13 cellular contexts compared by ENCODE assay signal in genomic region chr12:131948166-131948712, GRCh38. TPM values are rescaled to one million over a fixed set of nuclear protein-coding genes. Genes with fewer than 3 reads are reported as not detected.
DNase-seq lines count a peak whose midpoint lies in the region; ATAC-seq and TF ChIP-seq lines count a peak whose summit lies in the region.
"Had no signal": no experiment of that assay in that cellular context is flagged by ENCODE, and none has a peak within 500 bp of the region (broad histone marks: within the 10 kb centered on the region; RNA-seq: fewer than 3 reads in every experiment).

No MANE protein-coding gene starts in this region.

- H3K4me1 ChIP-seq in ascending aorta (peaks cover 3 to 20% of the 10 kb centered on the region in 2 donors), PC-9 (replicated peaks; ENCODE audit: insufficient read depth) (peaks cover 7% of the 10 kb centered on the region; the same call in 1 of the 2 replicates)

- H3K36me3 Mint-ChIP-seq in stimulated activated naive CD8-positive, alpha-beta T cell treated with anti-CD3 and anti-CD28 coated beads, Interleukin-15, Interleukin-2, amounts not matched to agents 100 ng/mL and 50 ng/mL, for 24 hours (ENCODE audit: low read depth): peaks cover 22% of the 10 kb centered on the region
- peaks cover 10% of the 10 kb centered on the region for H3K36me3 Mint-ChIP-seq in nephron (ENCODE audit: low read depth)
- no peaks in the 10 kb centered on the region for H3K36me3 Mint-ChIP-seq in glutamatergic neuron (ENCODE audit: unreplicated experiment)

- peaks cover 41% of the 10 kb centered on the region for H3K4me1 Mint-ChIP-seq in stimulated activated naive CD8-positive, alpha-beta T cell treated with anti-CD3 and anti-CD28 coated beads, Interleukin-15, Interleukin-2, amounts not matched to agents 100 ng/mL and 50 ng/mL, for 24 hours (ENCODE audit: low read depth)
- peaks cover 8% of the 10 kb centered on the region for H3K4me1 Mint-ChIP-seq in nephron
- H3K4me1 Mint-ChIP-seq in glutamatergic neuron (ENCODE audit: low read depth, unreplicated experiment): peaks cover 7% of the 10 kb centered on the region

- H3K79me2 ChIP-seq in PC-9 (ENCODE audit: low read depth): peaks cover 31% of the 10 kb centered on the region

- peaks cover 0 to 6% of the 10 kb centered on the region in 2 donors for H3K36me3 ChIP-seq in ascending aorta
- 0 out of 2 replicates have a peak, but pooled peaks cover under 1% of the 10 kb centered on the region for H3K36me3 ChIP-seq in PC-9 (ENCODE audit: low read depth)

- peaks cover 30% of the 10 kb centered on the region for H3F3A ChIP-seq in PC-9 (ENCODE audit: insufficient read depth, low read depth)

- no peaks in the 10 kb centered on the region for H3K27me3 Mint-ChIP-seq in stimulated activated naive CD8-positive, alpha-beta T cell treated with anti-CD3 and anti-CD28 coated beads, Interleukin-15, Interleukin-2, amounts not matched to agents 100 ng/mL and 50 ng/mL, for 24 hours
- no peaks in the 10 kb centered on the region for H3K27me3 Mint-ChIP-seq in nephron (ENCODE audit: low read depth)
- H3K27me3 Mint-ChIP-seq in glutamatergic neuron (ENCODE audit: unreplicated experiment): peaks cover 1% of the 10 kb centered on the region

- intact Hi-C loops in ascending aorta (cut with DNase I): no loop called here
- intact Hi-C loops in PC-9 (cut with micrococcal nuclease; ENCODE audit: unreplicated experiment): loop anchor here (2.0 kb wide), 2 partner anchors 19 to 51 kb away; partner anchors contain the start of gene PUS1

- no peaks in the 10 kb centered on the region for H3K9me3 Mint-ChIP-seq in stimulated activated naive CD8-positive, alpha-beta T cell treated with anti-CD3 and anti-CD28 coated beads, Interleukin-15, Interleukin-2, amounts not matched to agents 100 ng/mL and 50 ng/mL, for 24 hours
- H3K9me3 Mint-ChIP-seq in nephron (no peaks in the 10 kb centered on the region), glutamatergic neuron (ENCODE audit: unreplicated experiment) (peaks cover 4% of the 10 kb centered on the region)

- DNase-seq in stimulated activated naive CD8-positive, alpha-beta T cell treated with anti-CD3 and anti-CD28 coated beads, Interleukin-15, Interleukin-2, amounts not matched to agents 100 U/mL and 50 U/mL, for 24 hours: no peak
- DNase-seq in ascending aorta (ENCODE audit: low spot score in 2 of 2) (no peak), glutamatergic neuron (no peak), PC-9 (no peak), HUDEP-2 (lab: John Stamatoyannopoulos, UW; ENCODE audit: unreplicated experiment in 76 of 76) (no peak)
- DNase-seq: Karpas-422, T1000 had no signal

- H3K27ac ChIP-seq in ascending aorta (peak overlapping the region; percentile 83 to 93), PC-9 (no peak overlapping the region)
- H3K27ac ChIP-seq: hepatocyte had no signal

- peaks cover 19% of the 10 kb centered on the region for H4K20me1 ChIP-seq in PC-9 (ENCODE audit: insufficient read depth)

- no peaks in the 10 kb centered on the region for H3K9me2 ChIP-seq in PC-9 (ENCODE audit: insufficient read depth)

- H3K9me3 ChIP-seq in ascending aorta (no peaks in the 10 kb centered on the region), PC-9 (ENCODE audit: insufficient read depth, low read depth) (no peaks in the 10 kb centered on the region)
- H3K9me3 ChIP-seq: BLaER1 treated with 17β-estradiol and CSF1 and Interleukin-3, amounts not matched to agents 10 nM and 100 nM had no signal

- H3K4me2 ChIP-seq in PC-9: no peak overlapping the region
- H3K4me2 ChIP-seq: hepatocyte had no signal

- no peak overlapping the region for H2AFZ ChIP-seq in PC-9
- H2AFZ ChIP-seq: hepatocyte had no signal

- no peaks in the 10 kb centered on the region for H3K27me3 ChIP-seq in ascending aorta
- H3K27me3 ChIP-seq in PC-9 (ENCODE audit: insufficient read depth, low read depth): no peaks in the 10 kb centered on the region
- H3K27me3 ChIP-seq: BLaER1 treated with 17β-estradiol and CSF1 and Interleukin-3, amounts not matched to agents 10 nM and 100 nM; hepatocyte had no signal

- CTCF ChIA-PET in PC-9 (lab: Charles Lee): no interaction called here

- peak overlapping the region; percentile 82 for H3K27ac Mint-ChIP-seq in stimulated activated naive CD8-positive, alpha-beta T cell treated with anti-CD3 and anti-CD28 coated beads, Interleukin-15, Interleukin-2, amounts not matched to agents 100 ng/mL and 50 ng/mL, for 24 hours
- H3K27ac Mint-ChIP-seq in nephron: peak overlapping the region in 2 of 3 experiments; percentile 13 to 77
- no peak overlapping the region for H3K27ac Mint-ChIP-seq in glutamatergic neuron (ENCODE audit: unreplicated experiment)

- POLR2A ChIA-PET in PC-9 (lab: Charles Lee; ENCODE audit: unreplicated experiment): no interaction called here

- H3K4me3 Mint-ChIP-seq in stimulated activated naive CD8-positive, alpha-beta T cell treated with anti-CD3 and anti-CD28 coated beads, Interleukin-15, Interleukin-2, amounts not matched to agents 100 ng/mL and 50 ng/mL, for 24 hours: no peak overlapping the region
- H3K4me3 Mint-ChIP-seq in nephron (peak overlapping the region; percentile 29 to 80 (median 76)), glutamatergic neuron (ENCODE audit: unreplicated experiment) (no peak overlapping the region)

- no peak overlapping the region for H3K4me3 ChIP-seq in ascending aorta
- no peak overlapping the region for H3K4me3 ChIP-seq in PC-9
- H3K4me3 ChIP-seq: BLaER1 treated with 17β-estradiol and CSF1 and Interleukin-3, amounts not matched to agents 10 nM and 100 nM; hepatocyte had no signal

- ATAC-seq in stimulated activated naive CD8-positive, alpha-beta T cell treated with anti-CD3 and anti-CD28 coated beads, Interleukin-15, Interleukin-2, amounts not matched to agents 100 U/mL and 50 U/mL, for 24 hours: no peak
- ATAC-seq in HG02571 (IDR thresholded peaks at IDR 0.05; ENCODE audit: unreplicated experiment): no peak
- ATAC-seq: HCT116 had no signal

- no TSS peak for BruUV-seq in PC-9 (replicated peaks; lab: Mats Ljungman, UMichigan)

- TF ChIP-seq CTCF in ascending aorta (IDR thresholded peaks at IDR 0.05): no peak
- TF ChIP-seq CTCF in nephron (IDR thresholded peaks at IDR 0.05; ENCODE audit: unreplicated experiment in 3 of 3): no peak
- no peak for TF ChIP-seq CTCF in glutamatergic neuron (IDR thresholded peaks at IDR 0.05; ENCODE audit: partially characterized antibody, unreplicated experiment)
- TF ChIP-seq CTCF in PC-9 (conservative IDR thresholded peaks at IDR 0.05): no peak

RNA-seq across cellular contexts. Expression of gene EP400, which starts 1.5 kb away (rescaled TPM):
- total RNA-seq in ascending aorta (23.3 TPM), glutamatergic neuron (ENCODE audit: unreplicated experiment) (85.8 TPM), PC-9 (2021) (45.0 and 50.3 TPM in 2 replicates)

RNA-seq across cellular contexts. Expression of gene PUS1, which starts 19.2 kb away (rescaled TPM):
- total RNA-seq in ascending aorta (22.7 TPM), glutamatergic neuron (ENCODE audit: unreplicated experiment) (28.1 TPM), PC-9 (2021) (36.4 and 37.0 TPM in 2 replicates)

RNA-seq across cellular contexts. Expression of gene ULK1, which starts 53.8 kb away (rescaled TPM):
- total RNA-seq in ascending aorta (156 TPM), glutamatergic neuron (ENCODE audit: unreplicated experiment) (168 TPM), PC-9 (2021) (50.8 and 70.5 TPM in 2 replicates)

Comparison
In these comparisons a context has a peak if more than half of its experiments do, and no peak if none do; other contexts are left out.
1. H3K4me3 Mint-ChIP-seq: peak in nephron (3 of 3); none in stimulated activated naive CD8-positive, alpha-beta T cell treated with anti-CD3 and anti-CD28 coated beads, Interleukin-15, Interleukin-2, amounts not matched to agents 100 ng/mL and 50 ng/mL, for 24 hours (single experiment) and glutamatergic neuron (single experiment).